Comparison of ENCODE assay signal across 9 cellular contexts in genomic region chr22:36211237-36211881, GRCh38. TPM values are rescaled to one million over a fixed set of nuclear protein-coding genes. Genes with fewer than 3 reads are reported as not detected.
DNase-seq lines count a peak whose midpoint lies in the region; ATAC-seq and TF ChIP-seq lines count a peak whose summit lies in the region.
"Had no signal": no experiment of that assay in that cellular context is flagged by ENCODE, and none has a peak within 500 bp of the region (broad histone marks: within the 10 kb centered on the region; RNA-seq: fewer than 3 reads in every experiment).

No MANE protein-coding gene starts in this region.

- H3K27me3 Mint-ChIP-seq in brain (peaks cover 4% of the 10 kb centered on the region), neural progenitor cell (ENCODE audit: insufficient read depth, low read depth) (peaks cover 10% of the 10 kb centered on the region)
- peaks cover 60% of the 10 kb centered on the region for H3K27me3 Mint-ChIP-seq in activated CD4-positive, alpha-beta T cell treated with anti-CD3 and anti-CD28 coated beads, Interleukin-2, amount 10 ng/mL, durations not matched to agents 7 days and 5 days

- H3K9ac ChIP-seq in neural progenitor cell, result no peak overlapping the region

- H3K79me2 ChIP-seq in neural progenitor cell (ENCODE audit: low read depth), result no peaks in the 10 kb centered on the region

- no peak for ATAC-seq in HG03571 (IDR thresholded peaks at IDR 0.05; ENCODE audit: unreplicated experiment)

- H3K27me3 ChIP-seq in neural progenitor cell, result no peaks in the 10 kb centered on the region
- H3K27me3 ChIP-seq in uterus, result no peaks in the 10 kb centered on the region

- H3K4me1 Mint-ChIP-seq in brain, result peaks cover 13% of the 10 kb centered on the region
- H3K4me1 Mint-ChIP-seq in neural progenitor cell, result peaks cover 19% of the 10 kb centered on the region
- H3K4me1 Mint-ChIP-seq in activated CD4-positive, alpha-beta T cell treated with anti-CD3 and anti-CD28 coated beads, Interleukin-2, amount 10 ng/mL, durations not matched to agents 7 days and 5 days, result peaks cover 14% of the 10 kb centered on the region

- POLR2A ChIA-PET in activated CD4-positive, alpha-beta T cell treated with anti-CD3 and anti-CD28 coated beads, Interleukin-2, amount 10 ng/mL, durations not matched to agents 7 days and 5 days (lab: Charles Lee), result no interaction called here

- CTCF ChIA-PET in activated CD4-positive, alpha-beta T cell treated with anti-CD3 and anti-CD28 coated beads, Interleukin-2, amount 10 ng/mL, durations not matched to agents 7 days and 5 days (lab: Charles Lee), result interaction anchor here (1.0 to 1.2 kb wide), 3 partner anchors 11 to 87 kb away, joined by 3 read pairs; no protein-coding TSS in a partner anchor

- H3K27ac ChIP-seq in neural progenitor cell, result no peak overlapping the region
- no peak overlapping the region for H3K27ac ChIP-seq in uterus

- no peaks in the 10 kb centered on the region for H3F3A ChIP-seq in neural progenitor cell (ENCODE audit: low read depth)

- TF ChIP-seq POLR2A in uterus (IDR thresholded peaks at IDR 0.05), result no peak

- no peak for TF ChIP-seq CTCF in brain (conservative IDR thresholded peaks at IDR 0.05)
- no peak for TF ChIP-seq CTCF in neural progenitor cell (IDR thresholded peaks at IDR 0.05)
- TF ChIP-seq CTCF in uterus (IDR thresholded peaks at IDR 0.05), result no peak

- H3K4me3 ChIP-seq in neural progenitor cell (no peak overlapping the region), uterus (no peak overlapping the region)

- H2AFZ ChIP-seq in neural progenitor cell (replicated peaks), result no peak overlapping the region

- no peak overlapping the region for H3K4me2 ChIP-seq in neural progenitor cell

- DNase-seq in GF-D8 (lab: John Stamatoyannopoulos, UW) (peak; percentile 81), NCI-H1092 (lab: John Stamatoyannopoulos, UW) (peak; percentile 41), neural progenitor cell (ENCODE audit: low spot score) (no peak), cortex of kidney (lab: John Stamatoyannopoulos, UW) (no peak), uterus (no peak)
- no peak for DNase-seq in activated CD4-positive, alpha-beta T cell treated with anti-CD3 and anti-CD28 coated beads, Interleukin-2, amount 10 ng/mL, durations not matched to agents 7 days and 5 days

- H3K9me3 ChIP-seq in neural progenitor cell (ENCODE audit: low read depth) (no peaks in the 10 kb centered on the region), uterus (no peaks in the 10 kb centered on the region)

- no peaks in the 10 kb centered on the region for H3K4me1 ChIP-seq in neural progenitor cell
- no peaks in the 10 kb centered on the region for H3K4me1 ChIP-seq in uterus

- H3K36me3 ChIP-seq in neural progenitor cell, result no peaks in the 10 kb centered on the region
- no peaks in the 10 kb centered on the region for H3K36me3 ChIP-seq in uterus

- no peak overlapping the region for H3K4me3 Mint-ChIP-seq in brain
- H3K4me3 Mint-ChIP-seq in neural progenitor cell, result peak overlapping the region; percentile 30
- H3K4me3 Mint-ChIP-seq in activated CD4-positive, alpha-beta T cell treated with anti-CD3 and anti-CD28 coated beads, Interleukin-2, amount 10 ng/mL, durations not matched to agents 7 days and 5 days, result no peak overlapping the region
- H3K4me3 Mint-ChIP-seq: IgD-negative memory B cell had no signal

- no peaks in the 10 kb centered on the region for H4K20me1 ChIP-seq in neural progenitor cell (ENCODE audit: low read depth)

- H3K36me3 Mint-ChIP-seq in brain (no peaks in the 10 kb centered on the region), neural progenitor cell (peaks cover 1% of the 10 kb centered on the region)
- H3K36me3 Mint-ChIP-seq in activated CD4-positive, alpha-beta T cell treated with anti-CD3 and anti-CD28 coated beads, Interleukin-2, amount 10 ng/mL, durations not matched to agents 7 days and 5 days (ENCODE audit: low read depth), result peaks cover 2% of the 10 kb centered on the region
- H3K36me3 Mint-ChIP-seq: IgD-negative memory B cell had no signal

- peak overlapping the region in 3 of 5 experiments; percentile 15 to 49 (median 47) for H3K27ac Mint-ChIP-seq in brain
- H3K27ac Mint-ChIP-seq in neural progenitor cell, result no peak overlapping the region
- H3K27ac Mint-ChIP-seq in activated CD4-positive, alpha-beta T cell treated with anti-CD3 and anti-CD28 coated beads, Interleukin-2, amount 10 ng/mL, durations not matched to agents 7 days and 5 days, result no peak overlapping the region

- intact Hi-C loops in uterus (cut with DNase I; ENCODE audit: low total_unique reads), result no loop called here

- peaks cover 0 to 12% (median 7%) of the 10 kb centered on the region in 5 experiments for H3K9me3 Mint-ChIP-seq in brain
- peaks cover 18% of the 10 kb centered on the region for H3K9me3 Mint-ChIP-seq in neural progenitor cell
- H3K9me3 Mint-ChIP-seq in activated CD4-positive, alpha-beta T cell treated with anti-CD3 and anti-CD28 coated beads, Interleukin-2, amount 10 ng/mL, durations not matched to agents 7 days and 5 days, result peaks cover 10% of the 10 kb centered on the region

RNA-seq across cellular contexts. Expression of gene APOL4, which starts 9.8 kb away (rescaled TPM):
- 6.1 TPM for polyA plus RNA-seq in brain (ENCODE audit: insufficient read depth, low read depth, low replicate concordance)
- 0.56 and 0.82 TPM in 2 replicates for total RNA-seq in neural progenitor cell (ENCODE audit: low replicate concordance)
- total RNA-seq in activated CD4-positive, alpha-beta T cell treated with anti-CD3 and anti-CD28 coated beads, Interleukin-2, amount 10 ng/mL, durations not matched to agents 7 days and 5 days, result under 1 TPM; 0.54 to 0.57 TPM
- total RNA-seq in uterus, result 10 to 100 TPM in 2 of 4 donors, 1 to 10 TPM in 1, not detected in 1; 1.0 to 35.2 (median 16.9) TPM
- polyA plus RNA-seq: IgD-negative memory B cell had no signal

RNA-seq across cellular contexts. Expression of gene APOL2, which starts 28.0 kb away (rescaled TPM):
- polyA plus RNA-seq in brain (ENCODE audit: insufficient read depth, low read depth, low replicate concordance), result 16.9 TPM
- total RNA-seq in neural progenitor cell (ENCODE audit: low replicate concordance) (10.9 and 12.8 TPM in 2 replicates), uterus (10 to 100 TPM; 15.6 to 96.2 (median 60.3) TPM)
- 10 to 100 TPM; 77.0 to 85.4 TPM for total RNA-seq in activated CD4-positive, alpha-beta T cell treated with anti-CD3 and anti-CD28 coated beads, Interleukin-2, amount 10 ng/mL, durations not matched to agents 7 days and 5 days

RNA-seq across cellular contexts. Expression of gene APOL1, which starts 41.6 kb away (rescaled TPM):
- 5.0 TPM for polyA plus RNA-seq in brain (ENCODE audit: insufficient read depth, low read depth, low replicate concordance)
- total RNA-seq in neural progenitor cell (ENCODE audit: low replicate concordance) (not detected in 2 replicates), uterus (10 to 100 TPM in 3 of 4 donors, 1 to 10 TPM in 1; 9.8 to 89.7 (median 19.9) TPM)
- total RNA-seq in activated CD4-positive, alpha-beta T cell treated with anti-CD3 and anti-CD28 coated beads, Interleukin-2, amount 10 ng/mL, durations not matched to agents 7 days and 5 days, result 10 to 100 TPM; 50.9 to 60.0 TPM

RNA-seq across cellular contexts. Expression of gene APOL3, which starts 50.8 kb away (rescaled TPM):
- 4.2 TPM for polyA plus RNA-seq in brain (ENCODE audit: insufficient read depth, low read depth, low replicate concordance)
- total RNA-seq in neural progenitor cell (ENCODE audit: low replicate concordance) (not detected in 2 replicates), uterus (100 to 1,000 TPM in 2 of 4 donors, 10 to 100 TPM in 2; 22.1 to 108 (median 76.7) TPM)
- 100 to 1,000 TPM; 139 to 150 TPM for total RNA-seq in activated CD4-positive, alpha-beta T cell treated with anti-CD3 and anti-CD28 coated beads, Interleukin-2, amount 10 ng/mL, durations not matched to agents 7 days and 5 days

Comparison
In these comparisons a context has a peak if more than half of its experiments do, and no peak if none do; other contexts are left out.
1. DNase-seq: peak in GF-D8 (single experiment) and NCI-H1092 (single experiment); none in neural progenitor cell (single experiment), cortex of kidney (single experiment), activated CD4-positive, alpha-beta T cell treated with anti-CD3 and anti-CD28 coated beads, Interleukin-2, amount 10 ng/mL, durations not matched to agents 7 days and 5 days (single experiment) and uterus (0 of 2).
2. H3K27ac Mint-ChIP-seq: peak in brain (3 of 5); none in neural progenitor cell (single experiment) and activated CD4-positive, alpha-beta T cell treated with anti-CD3 and anti-CD28 coated beads, Interleukin-2, amount 10 ng/mL, durations not matched to agents 7 days and 5 days (single experiment).
3. RNA of gene APOL1, which starts 41.6 kb away (total RNA-seq): 50.9 to 60.0 TPM in activated CD4-positive, alpha-beta T cell treated with anti-CD3 and anti-CD28 coated beads, Interleukin-2, amount 10 ng/mL, durations not matched to agents 7 days and 5 days and 9.8 to 89.7 TPM in uterus; not detected in neural progenitor cell; every median in the first group is over 10 times any median in the second.